ENCODE assay signal across 12 cellular contexts in the genomic region with DNA sequence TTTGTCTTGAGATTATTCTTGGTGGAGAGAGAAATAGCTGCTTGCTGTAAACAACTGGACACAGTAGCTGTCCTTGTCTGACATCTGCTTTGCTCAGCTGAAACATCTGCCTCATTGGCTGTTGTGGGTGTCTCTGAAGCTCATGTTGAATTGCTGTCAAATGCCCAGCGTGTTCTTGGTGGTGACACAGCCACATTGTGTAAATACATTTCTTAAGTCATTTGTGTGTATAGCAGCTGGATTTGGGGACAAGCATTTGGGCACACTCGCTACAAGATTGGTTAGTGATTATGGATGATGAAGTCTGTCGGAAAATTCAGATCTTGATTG. TPM values are rescaled to one million over a fixed set of nuclear protein-coding genes. Genes with fewer than 3 reads are reported as not detected.
A peak's percentile ranks its signal among the peaks of the same experiment; 100 is the strongest.
DNase-seq lines count a peak whose midpoint lies in the region; ATAC-seq, FAIRE-seq and TF ChIP-seq lines count a peak whose summit lies in the region.
"Had no signal": no experiment of that assay in that cellular context is flagged by ENCODE, and none has a peak within 500 bp of the region (broad histone marks: within the 10 kb centered on the region; RNA-seq: fewer than 3 reads in every experiment).

No MANE protein-coding gene starts in this region.

- WGBS in small intestine, 3 donors: 71 to 83% (median 75%) methylated on average over 3 of the region's 3 CpGs

- H3K9me3 ChIP-seq in small intestine (ENCODE audit: control insufficient read depth, low read depth): no peaks in the 10 kb centered on the region
- H3K9me3 ChIP-seq: body of pancreas had no signal

- H3K4me3 ChIP-seq in small intestine (ENCODE audit: low read depth in 1 of 2, low read length in 2 of 2): no peak overlapping the region
- H3K4me3 ChIP-seq: body of pancreas had no signal

- in situ Hi-C loops in GM13977 (cut with MboI; ENCODE audit: low pct_unique_long_range_greater_than_20kb, low sequenced_read_pairs, unreplicated experiment): no loop called here

- no peak for FAIRE-seq in small intestine (lab: Jason Lieb, UNC)

- TF ChIP-seq CTCF in GM13977 (IDR thresholded peaks at IDR 0.05; ENCODE audit: extremely low read depth, insufficient read depth, missing control alignments): no peak

- H3K27me3 ChIP-seq in small intestine (ENCODE audit: control insufficient read depth in 2 of 2, insufficient read depth in 2 of 2, low read length in 2 of 2): no peaks in the 10 kb centered on the region
- H3K27me3 ChIP-seq: body of pancreas had no signal

- no peaks in the 10 kb centered on the region for H3K36me3 ChIP-seq in small intestine (ENCODE audit: control insufficient read depth in 2 of 2, insufficient read depth in 2 of 2, low read length in 2 of 2)

- H3K4me1 ChIP-seq in small intestine (ENCODE audit: control insufficient read depth in 2 of 2, insufficient read depth in 1 of 2, low read depth in 1 of 2, low read length in 1 of 2): peaks cover 1 to 11% of the 10 kb centered on the region in 2 donors

- H3K27ac ChIP-seq in caudate nucleus (ENCODE audit: low read depth, low read length): peak overlapping the region; percentile 46
- H3K27ac ChIP-seq in small intestine (ENCODE audit: low read depth in 1 of 2, low read length in 1 of 2): peak overlapping the region; percentile 43 to 72
- H3K27ac ChIP-seq: RWPE1 had no signal

- DNase-seq in GM13977 (ENCODE audit: low spot score) (peak; percentile 31), caudate nucleus (lab: John Stamatoyannopoulos, UW) (peak in 11 of 61 donors; percentile 1 to 34 (median 7)), left lobe of liver (ENCODE audit: low spot score) (no peak), small intestine (no peak), SHP77 treated with DMSO at 0.1 percent for 48 hours (lab: John Stamatoyannopoulos, UW) (no peak)
- no peak for DNase-seq in activated CD4-positive, alpha-beta T cell treated with anti-CD3 and anti-CD28 coated beads for 4 hours
- DNase-seq: NCI-H2171; stimulated activated naive CD8-positive, alpha-beta T cell treated with anti-CD3 and anti-CD28 coated beads, Interleukin-15, Interleukin-2, amounts not matched to agents 100 U/mL and 50 U/mL, for 24 hours had no signal

- ATAC-seq in left lobe of liver (peak; percentile 30), HG03196 (IDR thresholded peaks at IDR 0.05; ENCODE audit: unreplicated experiment) (no peak), HG03025 (IDR thresholded peaks at IDR 0.05; ENCODE audit: low FRiP score, unreplicated experiment) (no peak)
- ATAC-seq: body of pancreas; stimulated activated naive CD8-positive, alpha-beta T cell treated with anti-CD3 and anti-CD28 coated beads, Interleukin-15, Interleukin-2, amounts not matched to agents 100 U/mL and 50 U/mL, for 24 hours had no signal

RNA-seq across cellular contexts. Expression of a gene that starts 5.3 kb away (rescaled TPM):
- total RNA-seq in left lobe of liver: 35.8 TPM
- 100 to 1,000 TPM in 1 of 3 donors, 10 to 100 TPM in 2; 56.5 to 107 (median 57.9) TPM for polyA plus RNA-seq in small intestine

RNA-seq across cellular contexts. Expression of a gene that starts 10.7 kb away (rescaled TPM):
- 29.9 TPM for total RNA-seq in left lobe of liver
- 100 to 1,000 TPM in 2 of 3 donors, 10 to 100 TPM in 1; 56.6 to 136 (median 115) TPM for polyA plus RNA-seq in small intestine

RNA-seq across cellular contexts. Expression of a gene that starts 35.8 kb away (rescaled TPM):
- total RNA-seq in left lobe of liver: 0.70 TPM
- 10 to 100 TPM in 2 of 3 donors, 1 to 10 TPM in 1; 3.6 to 20.1 (median 11.1) TPM for polyA plus RNA-seq in small intestine

RNA-seq across cellular contexts. Expression of a gene that starts 40.5 kb away (rescaled TPM):
- total RNA-seq in left lobe of liver: 0.70 TPM
- polyA plus RNA-seq in small intestine: 10 to 100 TPM; 14.1 to 81.6 (median 14.3) TPM

RNA-seq across cellular contexts. Expression of a gene that starts 43.1 kb away (rescaled TPM):
- 0.23 TPM for total RNA-seq in left lobe of liver
- polyA plus RNA-seq in small intestine: 10 to 100 TPM; 12.3 to 46.1 (median 44.9) TPM
